In the genomic region with DNA sequence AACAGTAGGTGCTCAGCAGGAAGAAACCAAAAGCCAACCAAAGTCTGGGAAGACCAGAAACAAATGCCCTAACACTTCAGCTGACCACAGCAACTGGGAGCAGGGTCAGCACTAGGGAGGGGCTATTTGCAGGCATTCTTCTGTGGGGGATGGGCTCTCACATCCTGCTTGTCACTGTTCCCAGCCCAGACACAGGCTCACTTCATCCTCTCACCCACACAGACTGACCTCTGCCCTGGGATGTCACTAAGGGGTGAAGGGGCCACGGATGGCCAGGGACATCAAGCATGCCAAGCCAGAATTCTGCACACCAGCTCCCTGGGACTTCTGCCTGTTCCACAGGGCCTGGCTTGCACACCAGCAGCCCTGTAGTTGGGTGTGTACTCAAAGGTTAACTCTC, we compare ENCODE assay signal across 1 cellular context.
TF ChIP-seq lines count a peak whose summit lies in the region.

No MANE protein-coding gene starts in this region.

TF ChIP-seq in H1, 55 proteins besides CTCF, POLR2A, EP300 and RAD21:
- TF ChIP-seq TEAD4 (IDR thresholded peaks at IDR 0.05; ENCODE audit: low read depth, low read length) (0 out of 2 replicates have a peak, but pooled peaks have one; percentile 47), SP1 (IDR thresholded peaks at IDR 0.05; ENCODE audit: low read depth, low read length) (0 out of 2 replicates have a peak, but pooled peaks have one; percentile 28), EGR1 (IDR thresholded peaks at IDR 0.05; ENCODE audit: borderline replicate concordance, low read depth, low read length) (no peak)
